In the genomic region with DNA sequence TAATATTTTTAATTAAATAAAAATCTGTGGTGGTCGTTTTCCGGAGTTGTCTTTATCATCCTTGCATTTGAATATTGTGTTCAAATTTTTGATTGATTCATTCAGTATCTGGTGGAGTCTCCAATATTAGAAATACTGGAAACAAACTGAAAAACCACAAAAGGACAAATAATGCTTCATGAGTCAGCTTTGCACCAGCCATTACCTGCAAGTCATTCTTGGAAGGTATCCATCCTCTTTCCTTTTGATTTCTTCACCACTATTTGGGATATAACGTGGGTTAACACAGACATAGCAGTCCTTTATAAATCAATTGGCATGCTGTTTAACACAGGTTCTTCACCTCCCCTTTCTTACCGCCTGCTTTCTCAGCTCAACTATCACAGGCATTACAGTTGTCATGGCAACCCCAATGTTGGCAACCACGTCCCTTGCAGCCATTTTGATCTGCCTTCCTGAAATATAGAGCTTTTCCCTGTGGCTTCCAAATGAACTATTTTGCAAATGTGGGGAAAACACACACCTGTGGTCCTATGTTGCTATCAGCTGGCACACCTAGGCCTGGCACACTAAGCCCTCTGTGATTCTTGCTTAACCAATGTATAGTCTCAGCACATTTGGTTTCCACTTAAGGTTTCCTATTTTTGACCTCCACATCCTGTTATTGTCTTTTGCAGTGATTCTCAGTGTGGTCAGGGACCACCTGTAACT, we compare ENCODE assay signal across 17 cellular contexts. TPM values are rescaled to one million over a fixed set of nuclear protein-coding genes. Genes with fewer than 3 reads are reported as not detected.
DNase-seq lines count a peak whose midpoint lies in the region; ATAC-seq and TF ChIP-seq lines count a peak whose summit lies in the region.
"Had no signal": no experiment of that assay in that cellular context is flagged by ENCODE, and none has a peak within 500 bp of the region (broad histone marks: within the 10 kb centered on the region; RNA-seq: fewer than 3 reads in every experiment).

No MANE protein-coding gene starts in this region.

- no peak for TF ChIP-seq CTCF in CD8-positive, alpha-beta T cell (IDR thresholded peaks at IDR 0.05)
- no peak for TF ChIP-seq CTCF in sigmoid colon (IDR thresholded peaks at IDR 0.05)

- peaks cover 7% of the 10 kb centered on the region for H3K36me3 Mint-ChIP-seq in CD8-positive, alpha-beta T cell
- H3K36me3 Mint-ChIP-seq in T-helper 2 cell treated with Interferon-gamma antibody and Interleukin-4, amounts not matched to agents 5 μg/mL and 100 μg/mL, for 36 hours (ENCODE audit: low read depth) = peaks cover 62% of the 10 kb centered on the region
- H3K36me3 Mint-ChIP-seq in effector memory CD8-positive, alpha-beta T cell (ENCODE audit: insufficient read depth) = peaks cover 18% of the 10 kb centered on the region

- no peak for TF ChIP-seq POLR2A in sigmoid colon (IDR thresholded peaks at IDR 0.05)

- CTCF ChIA-PET in CD8-positive, alpha-beta T cell (lab: Charles Lee) = interaction anchor here (1.2 to 2.8 kb wide), 2 partner anchors 14 to 16 kb away, joined by 3 to 10 read pairs; no protein-coding TSS in a partner anchor

- H3K27ac ChIP-seq in BLaER1 treated with 17β-estradiol and CSF1 and Interleukin-3, amounts not matched to agents 10 nM and 100 nM = no peak overlapping the region
- H3K27ac ChIP-seq in CD8-positive, alpha-beta T cell (ENCODE audit: low read depth, low read length) = no peak overlapping the region
- no peak overlapping the region for H3K27ac ChIP-seq in sigmoid colon
- H3K27ac ChIP-seq: brain microvascular endothelial cell, left lung, Peyer's patch, thoracic aorta had no signal

- 0 out of 22 replicates have a peak, but pooled peaks cover 0 to 5% (median 0%) of the 10 kb centered on the region in 11 experiments for H3K9me3 ChIP-seq in BLaER1 treated with 17β-estradiol and CSF1 and Interleukin-3, amounts not matched to agents 10 nM and 100 nM (replicated peaks in 1 of 11)
- H3K9me3 ChIP-seq in CD8-positive, alpha-beta T cell (ENCODE audit: low read length) = no peaks in the 10 kb centered on the region
- no peaks in the 10 kb centered on the region for H3K9me3 ChIP-seq in sigmoid colon
- H3K9me3 ChIP-seq: left lung, Peyer's patch, thoracic aorta had no signal

- no peak overlapping the region for H3K4me3 ChIP-seq in BLaER1 treated with 17β-estradiol and CSF1 and Interleukin-3, amounts not matched to agents 10 nM and 100 nM
- H3K4me3 ChIP-seq in CD8-positive, alpha-beta T cell (ENCODE audit: low read depth, low read length) = no peak overlapping the region
- H3K4me3 ChIP-seq in sigmoid colon = no peak overlapping the region
- H3K4me3 ChIP-seq: left lung, Peyer's patch, thoracic aorta had no signal

- H3K27ac Mint-ChIP-seq in CD8-positive, alpha-beta T cell = peak overlapping the region; percentile 13
- H3K27ac Mint-ChIP-seq in T-helper 2 cell treated with Interferon-gamma antibody and Interleukin-4, amounts not matched to agents 5 μg/mL and 100 μg/mL, for 36 hours = peak overlapping the region; percentile 46
- peak overlapping the region; percentile 2 to 18 for H3K27ac Mint-ChIP-seq in effector memory CD8-positive, alpha-beta T cell

- TF ChIP-seq EP300 in sigmoid colon (IDR thresholded peaks at IDR 0.05) = no peak

- DNase-seq in CD8-positive, alpha-beta T cell = no peak
- DNase-seq in T-helper 2 cell treated with Interferon-gamma antibody and Interleukin-4, amounts not matched to agents 5 μg/mL and 100 μg/mL, for 36 hours (ENCODE audit: low spot score) = no peak
- no peak for DNase-seq in effector memory CD8-positive, alpha-beta T cell
- DNase-seq in SIG-M5 treated with dmso at 0.1 percent for 504 hours (lab: John Stamatoyannopoulos, UW; ENCODE audit: unreplicated experiment) (no peak), NOMO-1 (lab: John Stamatoyannopoulos, UW; ENCODE audit: unreplicated experiment in 2 of 2) (no peak), NCI-H1092 treated with DMSO at 0.1 percent for 48 hours (lab: John Stamatoyannopoulos, UW) (no peak), sigmoid colon (no peak)
- DNase-seq: activated CD8-positive, alpha-beta memory T cell treated with anti-CD3 and anti-CD28 coated beads, Interleukin-2, amount 50 U/mL, for 48 hours; brain microvascular endothelial cell; left lung; NCI-H2081; Peyer's patch; small intestine had no signal

- H4K20me1 ChIP-seq in BLaER1 treated with 17β-estradiol and CSF1 and Interleukin-3, amounts not matched to agents 10 nM and 100 nM = no peaks in the 10 kb centered on the region

- 83 to 84% methylated on average over 5 of the region's 5 CpGs for WGBS in sigmoid colon, 2 donors

- H3K27me3 ChIP-seq in BLaER1 treated with 17β-estradiol and CSF1 and Interleukin-3, amounts not matched to agents 10 nM and 100 nM = no peaks in the 10 kb centered on the region
- H3K27me3 ChIP-seq in CD8-positive, alpha-beta T cell (ENCODE audit: insufficient read depth, low read length) = no peaks in the 10 kb centered on the region
- H3K27me3 ChIP-seq in sigmoid colon = no peaks in the 10 kb centered on the region
- H3K27me3 ChIP-seq: brain microvascular endothelial cell, left lung, Peyer's patch had no signal

- POLR2A ChIA-PET in CD8-positive, alpha-beta T cell (lab: Charles Lee) = interaction anchor here (1.0 to 1.9 kb wide), 3 partner anchors 39 to 154 kb away, joined by 3 to 6 read pairs (median 3); no protein-coding TSS in a partner anchor

- peak overlapping the region in 6 of 11 experiments; percentile 0 to 53 (median 27); a peak in 10 of 22 replicates for H3K4me2 ChIP-seq in BLaER1 treated with 17β-estradiol and CSF1 and Interleukin-3, amounts not matched to agents 10 nM and 100 nM

- no peak overlapping the region for H3K9ac ChIP-seq in BLaER1 treated with 17β-estradiol and CSF1 and Interleukin-3, amounts not matched to agents 10 nM and 100 nM

- H3K4me1 ChIP-seq in BLaER1 treated with 17β-estradiol and CSF1 and Interleukin-3, amounts not matched to agents 10 nM and 100 nM = peaks cover 0 to 81% (median 7%) of the 10 kb centered on the region in 10 experiments; a peak in 9 of 20 replicates
- H3K4me1 ChIP-seq in CD8-positive, alpha-beta T cell (ENCODE audit: insufficient read depth, low read length) = peaks cover 46% of the 10 kb centered on the region
- no peaks in the 10 kb centered on the region for H3K4me1 ChIP-seq in sigmoid colon
- H3K4me1 ChIP-seq: Peyer's patch had no signal

- no peaks in the 10 kb centered on the region for H3K36me3 ChIP-seq in BLaER1 treated with 17β-estradiol and CSF1 and Interleukin-3, amounts not matched to agents 10 nM and 100 nM
- H3K36me3 ChIP-seq in CD8-positive, alpha-beta T cell (ENCODE audit: insufficient read depth, low read length) = no peaks in the 10 kb centered on the region
- no peaks in the 10 kb centered on the region for H3K36me3 ChIP-seq in sigmoid colon
- H3K36me3 ChIP-seq: brain microvascular endothelial cell, left lung, Peyer's patch, thoracic aorta had no signal

- H3K4me3 Mint-ChIP-seq in CD8-positive, alpha-beta T cell = no peak overlapping the region
- no peak overlapping the region for H3K4me3 Mint-ChIP-seq in T-helper 2 cell treated with Interferon-gamma antibody and Interleukin-4, amounts not matched to agents 5 μg/mL and 100 μg/mL, for 36 hours
- H3K4me3 Mint-ChIP-seq in effector memory CD8-positive, alpha-beta T cell = peak overlapping the region in 1 of 2 donors; percentile 39
- H3K4me3 Mint-ChIP-seq: neural crest cell had no signal

- intact Hi-C loops in CD8-positive, alpha-beta T cell (cut with DNase I, micrococcal nuclease) = no loop called here
- intact Hi-C loops in sigmoid colon (cut with DNase I) = no loop called here

- no peak for ATAC-seq in CD8-positive, alpha-beta T cell
- ATAC-seq in effector memory CD8-positive, alpha-beta T cell (replicated peaks) = no peak
- ATAC-seq: left lung had no signal

- peaks cover 60% of the 10 kb centered on the region for H3K4me1 Mint-ChIP-seq in CD8-positive, alpha-beta T cell (ENCODE audit: low read depth)
- H3K4me1 Mint-ChIP-seq in T-helper 2 cell treated with Interferon-gamma antibody and Interleukin-4, amounts not matched to agents 5 μg/mL and 100 μg/mL, for 36 hours (ENCODE audit: low read depth) = peaks cover 72% of the 10 kb centered on the region
- peaks cover 36% of the 10 kb centered on the region in 2 donors for H3K4me1 Mint-ChIP-seq in effector memory CD8-positive, alpha-beta T cell (ENCODE audit: low read depth in 2 of 2)

- no peaks in the 10 kb centered on the region for H3K27me3 Mint-ChIP-seq in CD8-positive, alpha-beta T cell (ENCODE audit: low read depth)
- no peaks in the 10 kb centered on the region for H3K27me3 Mint-ChIP-seq in T-helper 2 cell treated with Interferon-gamma antibody and Interleukin-4, amounts not matched to agents 5 μg/mL and 100 μg/mL, for 36 hours (ENCODE audit: low read depth)
- H3K27me3 Mint-ChIP-seq in effector memory CD8-positive, alpha-beta T cell = no peaks in the 10 kb centered on the region

- H3K9me3 Mint-ChIP-seq in CD8-positive, alpha-beta T cell = no peaks in the 10 kb centered on the region
- peaks cover 10% of the 10 kb centered on the region for H3K9me3 Mint-ChIP-seq in T-helper 2 cell treated with Interferon-gamma antibody and Interleukin-4, amounts not matched to agents 5 μg/mL and 100 μg/mL, for 36 hours
- no peaks in the 10 kb centered on the region for H3K9me3 Mint-ChIP-seq in effector memory CD8-positive, alpha-beta T cell

RNA-seq across cellular contexts. Expression of a gene that starts 6.5 kb away (rescaled TPM):
- total RNA-seq in CD8-positive, alpha-beta T cell = 10 to 100 TPM; 10.2 to 11.5 TPM
- total RNA-seq in sigmoid colon = under 1 TPM in 1 of 4 donors, not detected in 3; 0.49 TPM
- polyA plus RNA-seq in sigmoid colon = 1 to 10 TPM in 1 of 3 donors, not detected in 2; 9.0 TPM
- total RNA-seq: glomerular endothelial cell had no signal

Comparison
In these comparisons a context has a peak if more than half of its experiments do, and no peak if none do; other contexts are left out.
1. RNA of a gene that starts 6.5 kb away (total RNA-seq): 10.2 to 11.5 TPM in CD8-positive, alpha-beta T cell; 0.49 TPM in sigmoid colon; every median in the first group is over 4 times any median in the second.
2. Peak in every context shown above with its lines, with median percentiles within 50 percentile points of each other: H3K27ac Mint-ChIP-seq.